In the genomic region with DNA sequence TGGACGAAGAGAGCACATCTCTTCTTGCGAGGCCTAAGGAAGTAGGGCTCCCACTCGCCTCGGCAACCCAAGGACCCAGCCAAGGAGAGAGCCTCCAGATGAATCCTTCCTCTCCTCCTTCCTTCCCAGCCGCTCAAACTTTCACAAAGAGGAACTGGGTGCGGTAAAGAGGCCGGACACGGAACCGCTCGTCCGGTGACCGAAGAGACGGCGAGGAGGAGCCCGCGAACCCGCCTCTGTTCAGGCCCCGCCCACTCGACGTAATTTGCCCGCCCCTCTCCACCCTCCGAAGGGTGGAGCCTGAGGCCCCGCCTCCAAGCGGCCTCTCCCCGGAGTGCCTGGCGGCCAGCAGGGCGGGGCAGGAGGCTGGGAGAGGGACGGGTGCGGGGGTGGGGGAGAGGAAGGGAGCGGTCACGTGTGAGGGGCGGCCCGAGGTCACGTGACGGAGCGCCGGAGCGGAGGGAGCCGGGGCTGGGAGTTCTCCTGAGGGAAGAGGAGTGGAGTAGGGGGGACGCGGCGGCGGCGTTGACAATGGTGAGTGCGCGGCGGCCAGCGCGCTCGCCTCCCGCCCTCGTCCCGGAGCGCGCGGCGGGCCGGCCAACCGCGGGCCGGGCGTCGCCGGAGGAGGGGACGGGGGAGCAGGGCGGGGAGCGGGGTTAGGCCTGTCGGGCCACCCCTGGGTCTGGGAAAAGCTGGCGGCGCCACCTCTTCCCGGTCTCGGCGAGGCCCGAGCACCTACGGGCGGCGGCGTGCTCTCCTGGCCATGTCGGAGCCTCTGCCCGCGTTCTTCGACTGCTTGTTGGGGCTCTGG, we compare ENCODE assay signal across 8 cellular contexts. TPM values are rescaled to one million over a fixed set of nuclear protein-coding genes. Genes with fewer than 3 reads are reported as not detected.
DNase-seq lines count a peak whose midpoint lies in the region; ATAC-seq and TF ChIP-seq lines count a peak whose summit lies in the region.

Gene VPS26A, plus strand, starts transcription at position 432 of the 811 bp plus-strand sequence. Its CDS starts 100 bp downstream, at position 532.

- peak; percentile 97 for TF ChIP-seq POLR2A in erythroblast (IDR thresholded peaks at IDR 0.05; ENCODE audit: low read length)

- no peaks in the 10 kb centered on the region for H3K36me3 ChIP-seq in mucosa of stomach (ENCODE audit: control insufficient read depth, insufficient read depth, low read length)

- no peaks in the 10 kb centered on the region for H3K27me3 ChIP-seq in mucosa of stomach (ENCODE audit: control insufficient read depth, insufficient read depth, low read length)

- H3K4me3 ChIP-seq in mucosa of stomach (ENCODE audit: low read length): peak within 1 kb of the TSS; percentile 86

- H3K27ac Mint-ChIP-seq in activated T-cell treated with anti-CD3 and anti-CD28 coated beads, Interleukin-2, amount 50 U/mL, for 24 hours: peak within 1 kb of the TSS; percentile 97

- H3K4me1 ChIP-seq in mucosa of stomach (ENCODE audit: control insufficient read depth, insufficient read depth, low read length): no peaks in the 10 kb centered on the region

- DNase-seq in DMS79 (lab: John Stamatoyannopoulos, UW) (peak; percentile 86), KG1 (lab: John Stamatoyannopoulos, UW) (peak; percentile 99), erythroblast (lab: John Stamatoyannopoulos, UW) (peak; percentile 98 to 99)
- DNase-seq in activated T-cell treated with anti-CD3 and anti-CD28 coated beads, Interleukin-2, amount 50 U/mL, for 24 hours: peak; percentile 100
- peak; percentile 96 for DNase-seq in stimulated activated CD8-positive, alpha-beta memory T cell treated with anti-CD3 and anti-CD28 coated beads, Interleukin-7, amount 100 ng/mL, for 1 hour (ENCODE audit: low read depth in 2 of 2)

- peaks cover 40% of the 10 kb centered on the region for H3K4me1 Mint-ChIP-seq in activated T-cell treated with anti-CD3 and anti-CD28 coated beads, Interleukin-2, amount 50 U/mL, for 24 hours (ENCODE audit: low read depth)

- H3K27me3 Mint-ChIP-seq in activated T-cell treated with anti-CD3 and anti-CD28 coated beads, Interleukin-2, amount 50 U/mL, for 24 hours: no peaks in the 10 kb centered on the region

- ATAC-seq in GM21723 (IDR thresholded peaks at IDR 0.05; ENCODE audit: unreplicated experiment): peak; percentile 85

- no peaks in the 10 kb centered on the region for H3K9me3 ChIP-seq in mucosa of stomach (ENCODE audit: control insufficient read depth, low read length)

- H3K9ac ChIP-seq in mucosa of stomach (ENCODE audit: low read length): peak within 1 kb of the TSS; percentile 98

- H3K36me3 Mint-ChIP-seq in activated T-cell treated with anti-CD3 and anti-CD28 coated beads, Interleukin-2, amount 50 U/mL, for 24 hours (ENCODE audit: low read depth): peaks cover 6% of the 10 kb centered on the region

- peak within 1 kb of the TSS; percentile 93 for H3K4me3 Mint-ChIP-seq in activated T-cell treated with anti-CD3 and anti-CD28 coated beads, Interleukin-2, amount 50 U/mL, for 24 hours

- no peaks in the 10 kb centered on the region for H3K9me3 Mint-ChIP-seq in activated T-cell treated with anti-CD3 and anti-CD28 coated beads, Interleukin-2, amount 50 U/mL, for 24 hours

TF ChIP-seq in PFSK-1, 5 proteins besides CTCF, POLR2A, EP300 and RAD21:
- TF ChIP-seq SIN3A (IDR thresholded peaks at IDR 0.05; ENCODE audit: borderline replicate concordance, insufficient read depth, low read length): 0 out of 2 replicates have a peak, but pooled peaks have one; percentile 6
- peak; percentile 76 for TF ChIP-seq FOXP2 (optimal IDR thresholded peaks at IDR 0.05; ENCODE audit: borderline replicate concordance, extremely low read depth, extremely low read length, insufficient read depth)
- peak; percentile 96 for TF ChIP-seq POLR2AphosphoS5 (IDR thresholded peaks at IDR 0.05; ENCODE audit: low read depth, low read length)
- peak; percentile 59; the same call in 1 of the 2 replicates for TF ChIP-seq TAF1 (IDR thresholded peaks at IDR 0.05; ENCODE audit: borderline replicate concordance, insufficient read depth, low read length)
- no peak for TF ChIP-seq REST (IDR thresholded peaks at IDR 0.05; ENCODE audit: insufficient read depth in 1 of 2, low read depth in 2 of 2, low read length in 2 of 2)

RNA-seq across cellular contexts. Expression of gene VPS26A, which starts in this region (rescaled TPM):
- polyA plus RNA-seq in PFSK-1 (2012; ENCODE audit: insufficient read length, low read depth): 44.4 TPM

Comparison
In these comparisons a context has a peak if more than half of its experiments do, and no peak if none do; other contexts are left out.
1. Peak in every context shown above with its lines: DNase-seq, ATAC-seq and H3K4me3 ChIP-seq.